21 cellular contexts compared by ENCODE assay signal in the genomic region with DNA sequence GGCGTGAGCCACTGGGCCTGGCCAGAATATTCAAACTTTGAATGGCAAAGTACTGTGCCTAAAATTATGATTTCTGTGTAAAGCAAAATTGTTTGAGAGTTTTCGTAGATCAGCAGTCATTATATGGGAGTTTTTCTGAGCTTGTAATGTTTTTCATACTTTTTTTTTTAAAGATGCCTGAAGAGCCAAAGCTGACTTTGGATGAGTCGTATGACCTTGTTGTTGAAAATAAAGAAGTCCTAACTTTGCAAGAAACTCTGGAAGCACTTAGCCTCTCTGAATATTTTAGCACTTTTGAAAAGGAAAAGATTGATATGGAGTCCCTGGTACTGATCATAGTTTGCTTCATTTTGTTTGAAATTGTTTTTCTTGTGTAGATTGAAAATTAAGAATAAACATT. TPM values are rescaled to one million over a fixed set of nuclear protein-coding genes. Genes with fewer than 3 reads are reported as not detected.
DNase-seq lines count a peak whose midpoint lies in the region; ATAC-seq lines count a peak whose summit lies in the region.
"Had no signal": no experiment of that assay in that cellular context is flagged by ENCODE, and none has a peak within 500 bp of the region (broad histone marks: within the 10 kb centered on the region; RNA-seq: fewer than 3 reads in every experiment).

No MANE protein-coding gene starts in this region.

- H3K23ac ChIP-seq in mesenchymal stem cell (ENCODE audit: low read length in 2 of 2): no peak overlapping the region

- no peak overlapping the region for H3K27ac ChIP-seq in mesenchymal stem cell (ENCODE audit: low read length, poor library complexity, severe bottlenecking)
- H3K27ac ChIP-seq: testis, uterus, WERI-Rb-1 had no signal

- no peak overlapping the region for H2BK120ac ChIP-seq in mesenchymal stem cell (ENCODE audit: low read depth, low read length)

- H2BK12ac ChIP-seq in mesenchymal stem cell (ENCODE audit: low read length in 2 of 2): no peak overlapping the region

- H3K36me3 ChIP-seq in mesenchymal stem cell (ENCODE audit: control insufficient read depth in 1 of 2, insufficient read depth in 2 of 2, low read depth in 1 of 2, low read length in 2 of 2): peaks cover 16 to 97% of the 10 kb centered on the region in 2 experiments
- H3K36me3 ChIP-seq: uterus had no signal

- no peak overlapping the region for H3K18ac ChIP-seq in mesenchymal stem cell (ENCODE audit: low read depth in 1 of 2, low read length in 2 of 2)

- no peaks in the 10 kb centered on the region for H3K9me3 Mint-ChIP-seq in activated CD4-positive, alpha-beta memory T cell treated with anti-CD3 and anti-CD28 coated beads, Interleukin-2, amount 10 ng/mL, durations not matched to agents 7 days and 5 days
- H3K9me3 Mint-ChIP-seq in activated CD4-positive, alpha-beta memory T cell treated with anti-CD3 and anti-CD28 coated beads for 36 hours: no peaks in the 10 kb centered on the region
- H3K9me3 Mint-ChIP-seq in activated naive CD8-positive, alpha-beta T cell treated with anti-CD3 and anti-CD28 coated beads, Interleukin-2, amount 50 U/mL, for 24 hours: no peaks in the 10 kb centered on the region
- H3K9me3 Mint-ChIP-seq: activated T-helper 2 cell treated with anti-CD3 and anti-CD28 coated beads, Interferon-gamma antibody, Interleukin-2, Interleukin-4, amounts not matched to agents 10 μg/mL and 5 μg/mL and 100 μg/mL, durations not matched to agents 14 hours and 24 hours and 36 hours; nephron progenitor cell; T-helper 2 cell treated with Interferon-gamma antibody and Interleukin-4, amounts not matched to agents 5 μg/mL and 100 μg/mL, for 36 hours had no signal

- H2BK5ac ChIP-seq in mesenchymal stem cell (ENCODE audit: low read depth, low read length, poor library complexity, severe bottlenecking): no peak overlapping the region

- POLR2A ChIA-PET in activated CD4-positive, alpha-beta memory T cell treated with anti-CD3 and anti-CD28 coated beads, Interleukin-2, amount 10 ng/mL, durations not matched to agents 7 days and 5 days (lab: Charles Lee): no interaction called here
- POLR2A ChIA-PET in activated CD4-positive, alpha-beta memory T cell treated with anti-CD3 and anti-CD28 coated beads for 36 hours (lab: Charles Lee): no interaction called here

- H3K27me3 ChIP-seq in mesenchymal stem cell (ENCODE audit: control insufficient read depth in 1 of 2, insufficient read depth in 1 of 2, low read length in 2 of 2): no peaks in the 10 kb centered on the region
- H3K27me3 ChIP-seq: testis, uterus had no signal

- no peak overlapping the region for H2BK15ac ChIP-seq in mesenchymal stem cell (ENCODE audit: low read depth, poor library complexity, severe bottlenecking)

- H2AFZ ChIP-seq in mesenchymal stem cell (ENCODE audit: low read depth, low read length): no peak overlapping the region

- CTCF ChIA-PET in activated CD4-positive, alpha-beta memory T cell treated with anti-CD3 and anti-CD28 coated beads, Interleukin-2, amount 10 ng/mL, durations not matched to agents 7 days and 5 days (lab: Charles Lee): interaction anchor here (1.8 kb wide), 1 partner anchor 168 kb away, joined by 6 read pairs; no protein-coding TSS in a partner anchor
- CTCF ChIA-PET in activated CD4-positive, alpha-beta memory T cell treated with anti-CD3 and anti-CD28 coated beads for 36 hours (lab: Charles Lee): interaction anchor here (1.1 kb wide), 1 partner anchor 46 kb away, joined by 3 read pairs; no protein-coding TSS in a partner anchor

- peaks cover 15% of the 10 kb centered on the region for H3K4me1 Mint-ChIP-seq in activated CD4-positive, alpha-beta memory T cell treated with anti-CD3 and anti-CD28 coated beads, Interleukin-2, amount 10 ng/mL, durations not matched to agents 7 days and 5 days
- H3K4me1 Mint-ChIP-seq in activated CD4-positive, alpha-beta memory T cell treated with anti-CD3 and anti-CD28 coated beads for 36 hours (ENCODE audit: low read depth): peaks cover 9% of the 10 kb centered on the region
- H3K4me1 Mint-ChIP-seq in activated naive CD8-positive, alpha-beta T cell treated with anti-CD3 and anti-CD28 coated beads, Interleukin-2, amount 50 U/mL, for 24 hours: peaks cover 8% of the 10 kb centered on the region
- H3K4me1 Mint-ChIP-seq: nephron progenitor cell had no signal

- H3K27me3 Mint-ChIP-seq in activated CD4-positive, alpha-beta memory T cell treated with anti-CD3 and anti-CD28 coated beads, Interleukin-2, amount 10 ng/mL, durations not matched to agents 7 days and 5 days: no peaks in the 10 kb centered on the region
- no peaks in the 10 kb centered on the region for H3K27me3 Mint-ChIP-seq in activated CD4-positive, alpha-beta memory T cell treated with anti-CD3 and anti-CD28 coated beads for 36 hours
- no peaks in the 10 kb centered on the region for H3K27me3 Mint-ChIP-seq in activated naive CD8-positive, alpha-beta T cell treated with anti-CD3 and anti-CD28 coated beads, Interleukin-2, amount 50 U/mL, for 24 hours

- peaks cover 27% of the 10 kb centered on the region for H3K79me1 ChIP-seq in mesenchymal stem cell (replicated peaks; ENCODE audit: low read length, poor library complexity, severe bottlenecking)

- H3K4me1 ChIP-seq in mesenchymal stem cell (ENCODE audit: control insufficient read depth, insufficient read depth, low read depth, low read length): no peaks in the 10 kb centered on the region
- H3K4me1 ChIP-seq: testis, uterus had no signal

- no peak overlapping the region for H4K91ac ChIP-seq in mesenchymal stem cell (ENCODE audit: low read length)

- 94% methylated on average over 3 of the region's 3 CpGs for WGBS in mesenchymal stem cell

- H2AK5ac ChIP-seq in mesenchymal stem cell (ENCODE audit: low read length, severe bottlenecking): no peak overlapping the region

- H3K9me3 ChIP-seq in mesenchymal stem cell (ENCODE audit: control insufficient read depth, low read length): no peaks in the 10 kb centered on the region
- H3K9me3 ChIP-seq: SK-N-SH, testis, uterus had no signal

- intact Hi-C loops in activated CD4-positive, alpha-beta memory T cell treated with anti-CD3 and anti-CD28 coated beads for 36 hours (cut with micrococcal nuclease): no loop called here

- ATAC-seq in activated naive CD8-positive, alpha-beta T cell treated with anti-CD3 and anti-CD28 coated beads, Interleukin-2, amount 50 U/mL, for 24 hours: no peak
- no peak for ATAC-seq in GM21825 (IDR thresholded peaks at IDR 0.05; ENCODE audit: unreplicated experiment)
- ATAC-seq in HG02852 (IDR thresholded peaks at IDR 0.05; ENCODE audit: unreplicated experiment): no peak
- ATAC-seq: left colon had no signal

- no peak overlapping the region for H3K4me2 ChIP-seq in mesenchymal stem cell (ENCODE audit: low read length, poor library complexity, severe bottlenecking)
- H3K4me2 ChIP-seq: SK-N-SH had no signal

- H3K27ac Mint-ChIP-seq in activated CD4-positive, alpha-beta memory T cell treated with anti-CD3 and anti-CD28 coated beads, Interleukin-2, amount 10 ng/mL, durations not matched to agents 7 days and 5 days: peak overlapping the region; percentile 58
- no peak overlapping the region for H3K27ac Mint-ChIP-seq in activated CD4-positive, alpha-beta memory T cell treated with anti-CD3 and anti-CD28 coated beads for 36 hours
- peak overlapping the region; percentile 54 for H3K27ac Mint-ChIP-seq in activated naive CD8-positive, alpha-beta T cell treated with anti-CD3 and anti-CD28 coated beads, Interleukin-2, amount 50 U/mL, for 24 hours
- H3K27ac Mint-ChIP-seq: nephron progenitor cell had no signal

- no peak overlapping the region for H3K4me3 Mint-ChIP-seq in activated CD4-positive, alpha-beta memory T cell treated with anti-CD3 and anti-CD28 coated beads, Interleukin-2, amount 10 ng/mL, durations not matched to agents 7 days and 5 days
- H3K4me3 Mint-ChIP-seq in activated CD4-positive, alpha-beta memory T cell treated with anti-CD3 and anti-CD28 coated beads for 36 hours: no peak overlapping the region
- no peak overlapping the region for H3K4me3 Mint-ChIP-seq in activated naive CD8-positive, alpha-beta T cell treated with anti-CD3 and anti-CD28 coated beads, Interleukin-2, amount 50 U/mL, for 24 hours
- H3K4me3 Mint-ChIP-seq: nephron progenitor cell had no signal

- no peak overlapping the region for H3K9ac ChIP-seq in mesenchymal stem cell (ENCODE audit: low read length)
- H3K9ac ChIP-seq: SK-N-SH had no signal

- DNase-seq in activated CD4-positive, alpha-beta memory T cell treated with anti-CD3 and anti-CD28 coated beads, Interleukin-2, amount 10 ng/mL, durations not matched to agents 7 days and 5 days: no peak
- DNase-seq in activated CD4-positive, alpha-beta memory T cell treated with anti-CD3 and anti-CD28 coated beads for 36 hours: no peak
- DNase-seq in EL (peak; percentile 34), mesenchymal stem cell (peak; percentile 8), NCI-H2029 treated with DMSO at 0.1 percent for 48 hours (lab: John Stamatoyannopoulos, UW) (no peak)
- no peak for DNase-seq in activated naive CD8-positive, alpha-beta T cell treated with anti-CD3 and anti-CD28 coated beads, Interleukin-2, amount 50 U/mL, for 24 hours
- DNase-seq: DMS 273 treated with DMSO at 0.1 percent for 48 hours, HCEC 1CT, head of caudate nucleus, left colon, NCI-H526 treated with DMSO at 0.1 percent for 48 hours, nephron progenitor cell, posterior cingulate gyrus, SK-N-SH, testis, uterus, WERI-Rb-1 had no signal

- H4K8ac ChIP-seq in mesenchymal stem cell (ENCODE audit: low read length): no peak overlapping the region

- no peak overlapping the region for H3K4ac ChIP-seq in mesenchymal stem cell (ENCODE audit: low read depth in 1 of 2, low read length in 2 of 2)

- H3K36me3 Mint-ChIP-seq in activated CD4-positive, alpha-beta memory T cell treated with anti-CD3 and anti-CD28 coated beads, Interleukin-2, amount 10 ng/mL, durations not matched to agents 7 days and 5 days (ENCODE audit: low read depth): peaks cover 59% of the 10 kb centered on the region
- peaks cover 43% of the 10 kb centered on the region for H3K36me3 Mint-ChIP-seq in activated CD4-positive, alpha-beta memory T cell treated with anti-CD3 and anti-CD28 coated beads for 36 hours
- peaks cover 43% of the 10 kb centered on the region for H3K36me3 Mint-ChIP-seq in activated naive CD8-positive, alpha-beta T cell treated with anti-CD3 and anti-CD28 coated beads, Interleukin-2, amount 50 U/mL, for 24 hours (ENCODE audit: low read depth)

- no peak overlapping the region for H3K14ac ChIP-seq in mesenchymal stem cell (ENCODE audit: low read length in 2 of 2)

- no peak overlapping the region for H3K4me3 ChIP-seq in mesenchymal stem cell (ENCODE audit: insufficient read depth in 1 of 2, low read depth in 1 of 2, low read length in 2 of 2)
- H3K4me3 ChIP-seq: testis, uterus had no signal

RNA-seq across cellular contexts. Expression of gene SEC23IP, which starts 26.7 kb away (rescaled TPM):
- total RNA-seq in activated CD4-positive, alpha-beta memory T cell treated with anti-CD3 and anti-CD28 coated beads, Interleukin-2, amount 10 ng/mL, durations not matched to agents 7 days and 5 days: 10 to 100 TPM; 58.3 to 69.3 TPM
- 10 to 100 TPM; 62.4 to 63.6 TPM for total RNA-seq in activated CD4-positive, alpha-beta memory T cell treated with anti-CD3 and anti-CD28 coated beads for 36 hours
- polyA plus RNA-seq in mesenchymal stem cell (2013, experiment 1 of 2): 72.1 TPM
- polyA plus RNA-seq in mesenchymal stem cell (2013, experiment 2 of 2): 64.5 TPM

RNA-seq across cellular contexts. Expression of gene MCMBP, which starts 46.6 kb away (rescaled TPM):
- total RNA-seq in activated CD4-positive, alpha-beta memory T cell treated with anti-CD3 and anti-CD28 coated beads, Interleukin-2, amount 10 ng/mL, durations not matched to agents 7 days and 5 days: 10 to 100 TPM; 86.2 to 87.6 TPM
- 10 to 100 TPM; 90.8 to 92.8 TPM for total RNA-seq in activated CD4-positive, alpha-beta memory T cell treated with anti-CD3 and anti-CD28 coated beads for 36 hours
- 28.6 TPM for polyA plus RNA-seq in mesenchymal stem cell (2013, experiment 1 of 2)
- 29.4 TPM for polyA plus RNA-seq in mesenchymal stem cell (2013, experiment 2 of 2)

Comparison
In these comparisons a context has a peak if more than half of its experiments do, and no peak if none do; other contexts are left out.
1. DNase-seq: peak in EL (single experiment) and mesenchymal stem cell (single experiment); none in activated CD4-positive, alpha-beta memory T cell treated with anti-CD3 and anti-CD28 coated beads, Interleukin-2, amount 10 ng/mL, durations not matched to agents 7 days and 5 days (single experiment), activated CD4-positive, alpha-beta memory T cell treated with anti-CD3 and anti-CD28 coated beads for 36 hours (single experiment), activated naive CD8-positive, alpha-beta T cell treated with anti-CD3 and anti-CD28 coated beads, Interleukin-2, amount 50 U/mL, for 24 hours (single experiment) and NCI-H2029 treated with DMSO at 0.1 percent for 48 hours (single experiment).